Comparison of ENCODE assay signal across 11 cellular contexts in genomic region chr14:90275820-90276219, GRCh38. TPM values are rescaled to one million over a fixed set of nuclear protein-coding genes. Genes with fewer than 3 reads are reported as not detected.
DNase-seq lines count a peak whose midpoint lies in the region; ATAC-seq lines count a peak whose summit lies in the region.
"Had no signal": no experiment of that assay in that cellular context is flagged by ENCODE, and none has a peak within 500 bp of the region (broad histone marks: within the 10 kb centered on the region; RNA-seq: fewer than 3 reads in every experiment).

No MANE protein-coding gene starts in this region.

- H3K9me3 Mint-ChIP-seq in activated CD8-positive, alpha-beta memory T cell treated with anti-CD3 and anti-CD28 coated beads, Interleukin-2, amount 10 ng/mL, durations not matched to agents 7 days and 5 days (ENCODE audit: low read depth): no peaks in the 10 kb centered on the region

- DNase-seq in activated CD8-positive, alpha-beta memory T cell treated with anti-CD3 and anti-CD28 coated beads, Interleukin-2, amount 10 ng/mL, durations not matched to agents 7 days and 5 days: peak; percentile 29
- DNase-seq in activated CD8-positive, alpha-beta memory T cell treated with anti-CD3 and anti-CD28 coated beads, Interleukin-2, amount 50 U/mL, for 4 hours: no peak
- DNase-seq in T1000 (lab: John Stamatoyannopoulos, UW) (peak; percentile 61), dermis blood vessel endothelial cell (peak; percentile 71), amniotic stem cell (lab: John Stamatoyannopoulos, UW) (no peak), LoVo (ENCODE audit: low spot score) (no peak)
- DNase-seq: NCI-H1092, NCI-H526 treated with DMSO at 0.1 percent for 48 hours had no signal

- no peaks in the 10 kb centered on the region for H3K27me3 Mint-ChIP-seq in activated CD8-positive, alpha-beta memory T cell treated with anti-CD3 and anti-CD28 coated beads, Interleukin-2, amount 10 ng/mL, durations not matched to agents 7 days and 5 days

- H3K4me3 Mint-ChIP-seq in activated CD8-positive, alpha-beta memory T cell treated with anti-CD3 and anti-CD28 coated beads, Interleukin-2, amount 10 ng/mL, durations not matched to agents 7 days and 5 days: no peak overlapping the region

- H3K4me3 ChIP-seq in skin epidermis: no peak overlapping the region
- H3K4me3 ChIP-seq: esophagus muscularis mucosa had no signal

- peak overlapping the region in 13 of 21 experiments; percentile 4 to 78 (median 35) for H3K27ac ChIP-seq in skin epidermis

- H3K27ac Mint-ChIP-seq in activated CD8-positive, alpha-beta memory T cell treated with anti-CD3 and anti-CD28 coated beads, Interleukin-2, amount 10 ng/mL, durations not matched to agents 7 days and 5 days: peak overlapping the region; percentile 28

- CTCF ChIA-PET in activated CD8-positive, alpha-beta memory T cell treated with anti-CD3 and anti-CD28 coated beads, Interleukin-2, amount 10 ng/mL, durations not matched to agents 7 days and 5 days (lab: Charles Lee): interaction anchor here (1.2 to 1.4 kb wide), 2 partner anchors 12 to 41 kb away, joined by 3 read pairs; no protein-coding TSS in a partner anchor

- ATAC-seq in activated CD8-positive, alpha-beta memory T cell treated with anti-CD3 and anti-CD28 coated beads, Interleukin-2, amount 10 ng/mL, durations not matched to agents 7 days and 5 days: no peak
- ATAC-seq in HG03196 (IDR thresholded peaks at IDR 0.05; ENCODE audit: unreplicated experiment): no peak

- peaks cover 21% of the 10 kb centered on the region for H3K36me3 Mint-ChIP-seq in activated CD8-positive, alpha-beta memory T cell treated with anti-CD3 and anti-CD28 coated beads, Interleukin-2, amount 10 ng/mL, durations not matched to agents 7 days and 5 days

- peaks cover 16% of the 10 kb centered on the region for H3K4me1 Mint-ChIP-seq in activated CD8-positive, alpha-beta memory T cell treated with anti-CD3 and anti-CD28 coated beads, Interleukin-2, amount 10 ng/mL, durations not matched to agents 7 days and 5 days

RNA-seq across cellular contexts. Expression of gene PSMC1, which starts 19.5 kb away (rescaled TPM):
- total RNA-seq in activated CD8-positive, alpha-beta memory T cell treated with anti-CD3 and anti-CD28 coated beads, Interleukin-2, amount 10 ng/mL, durations not matched to agents 7 days and 5 days: 100 to 1,000 TPM in 1 of 2 experiments, 10 to 100 TPM in 1; 93.1 to 120 TPM
- total RNA-seq in dermis blood vessel endothelial cell: 179 and 245 TPM in 2 replicates

RNA-seq across cellular contexts. Expression of gene NRDE2, which starts 55.9 kb away (rescaled TPM):
- 10 to 100 TPM; 30.3 TPM for total RNA-seq in activated CD8-positive, alpha-beta memory T cell treated with anti-CD3 and anti-CD28 coated beads, Interleukin-2, amount 10 ng/mL, durations not matched to agents 7 days and 5 days
- 12.3 and 13.3 TPM in 2 replicates for total RNA-seq in dermis blood vessel endothelial cell

Comparison
In these comparisons a context has a peak if more than half of its experiments do, and no peak if none do; other contexts are left out.
1. DNase-seq: peak in activated CD8-positive, alpha-beta memory T cell treated with anti-CD3 and anti-CD28 coated beads, Interleukin-2, amount 10 ng/mL, durations not matched to agents 7 days and 5 days (single experiment), T1000 (single experiment) and dermis blood vessel endothelial cell (single experiment); none in activated CD8-positive, alpha-beta memory T cell treated with anti-CD3 and anti-CD28 coated beads, Interleukin-2, amount 50 U/mL, for 4 hours (single experiment), amniotic stem cell (single experiment) and LoVo (single experiment).